Comparison of ENCODE assay signal across 13 cellular contexts in genomic region chr7:51213618-51214017, GRCh38.
"Had no signal": no experiment of that assay in that cellular context is flagged by ENCODE, and none has a peak within 500 bp of the region (broad histone marks: within the 10 kb centered on the region; RNA-seq: fewer than 3 reads in every experiment).

No MANE protein-coding gene starts in this region.

- ATAC-seq: heart left ventricle, left ventricle myocardium superior, pancreas had no signal

- DNase-seq: activated naive CD4-positive, alpha-beta T cell; adrenal gland; effector CD4-positive, alpha-beta T cell; heart left ventricle; left ventricle myocardium superior; mesenchymal stem cell; pancreas; retina; stimulated activated CD4-positive, alpha-beta T cell treated with anti-CD3 and anti-CD28 coated beads, Interleukin-15, amount 100 ng/mL, for 24 hours; stimulated activated CD4-positive, alpha-beta T cell treated with anti-CD3 and anti-CD28 coated beads, Interleukin-4, amount 100 ng/mL, for 24 hours; T-helper 2 cell; transverse colon had no signal

- H3K9me3 Mint-ChIP-seq: neural crest cell had no signal
